1 cellular context compared by ENCODE assay signal in the genomic region with DNA sequence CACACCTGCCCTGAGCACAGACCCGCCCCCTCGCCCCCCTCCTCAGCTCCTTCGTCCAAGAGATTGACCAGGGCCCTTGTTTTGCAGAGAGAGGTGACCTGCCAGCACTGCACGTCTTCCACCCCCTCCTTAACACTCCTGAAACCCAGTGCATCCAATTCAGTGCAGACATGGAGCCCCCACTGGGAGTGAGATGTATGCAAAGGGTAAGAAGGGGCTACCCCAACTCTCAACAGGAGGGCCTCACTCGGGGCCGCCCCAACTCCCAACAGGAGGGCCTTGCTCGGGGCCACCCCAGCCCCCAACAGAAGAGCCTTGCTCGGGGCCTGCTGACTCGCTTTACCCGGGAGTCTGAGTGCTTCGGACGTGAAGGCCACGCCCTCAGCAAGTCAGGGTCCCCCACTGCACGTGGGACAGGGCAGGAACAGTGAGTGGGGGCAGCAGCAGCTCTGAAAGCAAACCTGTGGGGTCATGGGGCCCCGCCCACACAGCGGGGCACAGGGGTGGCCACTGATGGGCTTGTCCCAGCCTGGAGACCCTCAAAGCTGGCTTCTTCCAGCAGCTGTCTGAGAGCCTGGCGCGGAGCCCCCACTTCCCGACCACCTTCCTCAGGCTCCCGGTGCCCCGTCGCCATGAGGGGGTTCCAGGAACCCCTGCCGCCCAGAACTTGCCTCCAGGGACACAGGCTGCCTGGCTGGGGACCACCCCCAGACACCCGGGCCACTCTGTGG.
TF ChIP-seq lines count a peak whose summit lies in the region.

No MANE protein-coding gene starts in this region.

TF ChIP-seq in K562, 482 proteins besides CTCF, POLR2A, EP300 and RAD21:
- TF ChIP-seq, protein P1, sequence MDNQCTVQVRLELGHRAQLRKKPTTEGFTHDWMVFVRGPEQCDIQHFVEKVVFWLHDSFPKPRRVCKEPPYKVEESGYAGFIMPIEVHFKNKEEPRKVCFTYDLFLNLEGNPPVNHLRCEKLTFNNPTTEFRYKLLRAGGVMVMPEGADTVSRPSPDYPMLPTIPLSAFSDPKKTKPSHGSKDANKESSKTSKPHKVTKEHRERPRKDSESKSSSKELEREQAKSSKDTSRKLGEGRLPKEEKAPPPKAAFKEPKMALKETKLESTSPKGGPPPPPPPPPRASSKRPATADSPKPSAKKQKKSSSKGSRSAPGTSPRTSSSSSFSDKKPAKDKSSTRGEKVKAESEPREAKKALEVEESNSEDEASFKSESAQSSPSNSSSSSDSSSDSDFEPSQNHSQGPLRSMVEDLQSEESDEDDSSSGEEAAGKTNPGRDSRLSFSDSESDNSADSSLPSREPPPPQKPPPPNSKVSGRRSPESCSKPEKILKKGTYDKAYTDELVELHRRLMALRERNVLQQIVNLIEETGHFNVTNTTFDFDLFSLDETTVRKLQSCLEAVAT (IDR thresholded peaks at IDR 0.05) = no peak
- TF ChIP-seq, protein P2, sequence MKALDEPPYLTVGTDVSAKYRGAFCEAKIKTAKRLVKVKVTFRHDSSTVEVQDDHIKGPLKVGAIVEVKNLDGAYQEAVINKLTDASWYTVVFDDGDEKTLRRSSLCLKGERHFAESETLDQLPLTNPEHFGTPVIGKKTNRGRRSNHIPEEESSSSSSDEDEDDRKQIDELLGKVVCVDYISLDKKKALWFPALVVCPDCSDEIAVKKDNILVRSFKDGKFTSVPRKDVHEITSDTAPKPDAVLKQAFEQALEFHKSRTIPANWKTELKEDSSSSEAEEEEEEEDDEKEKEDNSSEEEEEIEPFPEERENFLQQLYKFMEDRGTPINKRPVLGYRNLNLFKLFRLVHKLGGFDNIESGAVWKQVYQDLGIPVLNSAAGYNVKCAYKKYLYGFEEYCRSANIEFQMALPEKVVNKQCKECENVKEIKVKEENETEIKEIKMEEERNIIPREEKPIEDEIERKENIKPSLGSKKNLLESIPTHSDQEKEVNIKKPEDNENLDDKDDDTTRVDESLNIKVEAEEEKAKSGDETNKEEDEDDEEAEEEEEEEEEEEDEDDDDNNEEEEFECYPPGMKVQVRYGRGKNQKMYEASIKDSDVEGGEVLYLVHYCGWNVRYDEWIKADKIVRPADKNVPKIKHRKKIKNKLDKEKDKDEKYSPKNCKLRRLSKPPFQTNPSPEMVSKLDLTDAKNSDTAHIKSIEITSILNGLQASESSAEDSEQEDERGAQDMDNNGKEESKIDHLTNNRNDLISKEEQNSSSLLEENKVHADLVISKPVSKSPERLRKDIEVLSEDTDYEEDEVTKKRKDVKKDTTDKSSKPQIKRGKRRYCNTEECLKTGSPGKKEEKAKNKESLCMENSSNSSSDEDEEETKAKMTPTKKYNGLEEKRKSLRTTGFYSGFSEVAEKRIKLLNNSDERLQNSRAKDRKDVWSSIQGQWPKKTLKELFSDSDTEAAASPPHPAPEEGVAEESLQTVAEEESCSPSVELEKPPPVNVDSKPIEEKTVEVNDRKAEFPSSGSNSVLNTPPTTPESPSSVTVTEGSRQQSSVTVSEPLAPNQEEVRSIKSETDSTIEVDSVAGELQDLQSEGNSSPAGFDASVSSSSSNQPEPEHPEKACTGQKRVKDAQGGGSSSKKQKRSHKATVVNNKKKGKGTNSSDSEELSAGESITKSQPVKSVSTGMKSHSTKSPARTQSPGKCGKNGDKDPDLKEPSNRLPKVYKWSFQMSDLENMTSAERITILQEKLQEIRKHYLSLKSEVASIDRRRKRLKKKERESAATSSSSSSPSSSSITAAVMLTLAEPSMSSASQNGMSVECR (CRISPR knock-in tag; IDR thresholded peaks at IDR 0.05) = no peak
- TF ChIP-seq ZNF644 (tag; IDR thresholded peaks at IDR 0.05; ENCODE audit: low read depth) = no peak
- TF ChIP-seq ILF3 (IDR thresholded peaks at IDR 0.05; ENCODE audit: borderline replicate concordance) = no peak
- TF ChIP-seq HNRNPH1 (optimal IDR thresholded peaks at IDR 0.05; ENCODE audit: low read depth, low read length) = no peak
- peak; percentile 46; the same call in 1 of the 2 replicates for TF ChIP-seq POLR2G (IDR thresholded peaks at IDR 0.05; ENCODE audit: low read depth, low read length)
TF ChIP-seq in K562: peak in this region for 1.
